Comparison of ENCODE assay signal across 15 cellular contexts in the genomic region with DNA sequence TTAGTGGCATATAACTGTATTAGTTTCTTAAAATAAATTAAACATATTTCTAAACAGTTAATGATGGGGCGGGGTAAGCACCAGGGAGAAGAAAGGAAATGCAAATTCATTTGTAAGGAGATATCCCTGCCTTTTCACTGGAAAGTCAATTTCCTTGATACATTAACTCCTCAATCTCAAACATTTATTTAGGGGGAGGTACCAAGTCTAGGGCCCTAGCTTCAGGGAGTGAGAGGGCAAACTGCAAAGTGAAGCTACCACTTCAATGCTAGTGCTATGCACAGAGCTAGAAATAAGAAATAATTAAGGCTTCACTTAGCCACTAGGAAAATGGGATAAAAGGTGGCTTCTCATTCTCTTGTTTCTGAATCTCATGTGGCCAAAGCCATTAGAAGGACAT.
DNase-seq lines count a peak whose midpoint lies in the region; ATAC-seq and TF ChIP-seq lines count a peak whose summit lies in the region.
"Had no signal": no experiment of that assay in that cellular context is flagged by ENCODE, and none has a peak within 500 bp of the region (broad histone marks: within the 10 kb centered on the region; RNA-seq: fewer than 3 reads in every experiment).

No MANE protein-coding gene starts in this region.

- H3K4me3 ChIP-seq in transverse colon, result no peak overlapping the region
- H3K4me3 ChIP-seq: K562 had no signal

- WGBS in transverse colon (ENCODE audit: low coverage in 1 of 2), 2 donors, result 67 to 74% methylated on average over 1 of the region's 1 CpG

- H3K27me3 Mint-ChIP-seq in CD14-positive monocyte (ENCODE audit: low read depth in 3 of 3), result no peaks in the 10 kb centered on the region
- H3K27me3 Mint-ChIP-seq: CD4-positive, alpha-beta memory T cell had no signal

- intact Hi-C loops in CD14-positive monocyte (cut with micrococcal nuclease) (loop anchor here in 1 of 2 donors (5.0 kb wide), 1 partner anchor 37 kb away; no protein-coding TSS in a partner anchor), transverse colon (cut with DNase I; ENCODE audit: low total_unique reads) (no loop called here)

- peaks cover 0 to 26% (median 14%) of the 10 kb centered on the region in 4 donors for H3K4me1 ChIP-seq in transverse colon

- peaks cover 2 to 3% of the 10 kb centered on the region in 2 donors for H3K36me3 Mint-ChIP-seq in CD14-positive monocyte
- H3K36me3 Mint-ChIP-seq: CD4-positive, alpha-beta memory T cell had no signal

- no peak for TF ChIP-seq CTCF in CD14-positive monocyte (IDR thresholded peaks at IDR 0.05)
- no peak for TF ChIP-seq CTCF in transverse colon (IDR thresholded peaks at IDR 0.05)

- no peaks in the 10 kb centered on the region for H3K27me3 ChIP-seq in transverse colon

- TF ChIP-seq EP300 in transverse colon (IDR thresholded peaks at IDR 0.05; ENCODE audit: low read depth), result no peak

- DNase-seq in CD14-positive monocyte (ENCODE audit: low spot score) (no peak), NCI-H69 (lab: John Stamatoyannopoulos, UW) (peak; percentile 4), left kidney (ENCODE audit: low read depth, low spot score) (peak; percentile 71), transverse colon (no peak), LoVo (ENCODE audit: low spot score) (no peak)
- DNase-seq in central memory CD4-positive, alpha-beta T cell, result no peak
- DNase-seq: ACHN; C1 segment of cervical spinal cord; CD4-positive, alpha-beta memory T cell; COR-L47; DMS153; DND-41 had no signal

- H3K4me1 Mint-ChIP-seq in CD14-positive monocyte, result peaks cover 46% of the 10 kb centered on the region

- in situ Hi-C loops in transverse colon (cut with MboI; ENCODE audit: low pct_ligation_motif_present in 1 of 4, low pct_unique_long_range_greater_than_20kb in 1 of 4, low sequenced_read_pairs in 3 of 4), result no loop called here

- H3K27ac ChIP-seq in transverse colon, result peak overlapping the region; percentile 23 to 76 (median 72)

- H3K9me3 Mint-ChIP-seq in CD14-positive monocyte, result peaks cover 0 to 4% (median 2%) of the 10 kb centered on the region in 7 donors
- H3K9me3 Mint-ChIP-seq: CD4-positive, alpha-beta memory T cell had no signal

- H3K36me3 ChIP-seq in transverse colon, result no peaks in the 10 kb centered on the region

- no peaks in the 10 kb centered on the region for H3K9me3 ChIP-seq in transverse colon

- no peak for ATAC-seq in HG02798 (IDR thresholded peaks at IDR 0.05; ENCODE audit: poor library complexity, unreplicated experiment)
- ATAC-seq: HCT116, K562 had no signal

- peak overlapping the region in 6 of 7 donors; percentile 46 to 87 (median 65) for H3K27ac Mint-ChIP-seq in CD14-positive monocyte
- H3K27ac Mint-ChIP-seq: CD4-positive, alpha-beta memory T cell had no signal

- H3K4me3 Mint-ChIP-seq in CD14-positive monocyte, result no peak overlapping the region
- H3K4me3 Mint-ChIP-seq: CD4-positive, alpha-beta memory T cell had no signal

- TF ChIP-seq POLR2A in transverse colon (IDR thresholded peaks at IDR 0.05), result no peak

Comparison
In these comparisons a context has a peak if more than half of its experiments do, and no peak if none do; other contexts are left out.
1. DNase-seq: peak in NCI-H69 (single experiment) and left kidney (single experiment); none in CD14-positive monocyte (single experiment), transverse colon (single experiment), LoVo (single experiment) and central memory CD4-positive, alpha-beta T cell (single experiment).